ENCODE assay signal across 7 cellular contexts in the genomic region with DNA sequence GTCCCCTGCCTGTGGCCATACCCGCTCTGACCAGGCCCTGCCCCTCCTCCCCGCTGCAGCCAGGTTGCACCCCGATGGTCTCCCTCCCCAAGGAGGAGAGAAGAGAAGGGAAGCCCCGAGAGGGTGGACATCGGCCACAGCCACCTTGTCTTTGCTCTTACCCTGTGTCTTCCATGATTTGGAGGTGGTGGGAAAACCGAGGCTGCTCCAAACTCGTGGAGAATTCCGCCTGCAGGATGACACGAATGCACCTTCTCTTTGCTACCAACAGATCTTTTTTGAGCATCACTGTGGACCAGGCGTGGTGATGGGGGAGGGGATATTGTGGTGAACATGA.
A peak's percentile ranks its signal among the peaks of the same experiment; 100 is the strongest.
DNase-seq lines count a peak whose midpoint lies in the region; ATAC-seq, FAIRE-seq and TF ChIP-seq lines count a peak whose summit lies in the region.
"Not testable (repeated sequence)": the region's sequence is repeated elsewhere in the genome, so short reads cannot be mapped to it uniquely, and the experiment has no call there.

No MANE protein-coding gene starts in this region.

- H3K4me3 Mint-ChIP-seq in CD4-positive, alpha-beta memory T cell = peak overlapping the region in 6 of 8 donors; percentile 66 to 74 (median 72)
- peak overlapping the region; percentile 57 for H3K4me3 Mint-ChIP-seq in T-helper 1 cell treated with Interleukin-12 subunit alpha and Interleukin-12 subunit beta and Interleukin-4 antibody, amounts not matched to agents 30 μg/mL and 1 μg/mL, for 36 hours
- H3K4me3 Mint-ChIP-seq in activated T-cell treated with anti-CD3 and anti-CD28 coated beads, Interleukin-2, amount 50 U/mL, for 4 hours = peak overlapping the region; percentile 58
- H3K4me3 Mint-ChIP-seq in MCF 10A (ENCODE audit: unreplicated experiment) = peak overlapping the region; percentile 29
- peak overlapping the region; percentile 80 for H3K4me3 Mint-ChIP-seq in neural progenitor cell

- H2AFZ ChIP-seq in neural progenitor cell (replicated peaks) = not testable (repeated sequence)

- peaks cover 3 to 12% (median 7%) of the 10 kb centered on the region in 4 donors for H3K4me1 Mint-ChIP-seq in CD4-positive, alpha-beta memory T cell
- H3K4me1 Mint-ChIP-seq in T-helper 1 cell treated with Interleukin-12 subunit alpha and Interleukin-12 subunit beta and Interleukin-4 antibody, amounts not matched to agents 30 μg/mL and 1 μg/mL, for 36 hours (ENCODE audit: low read depth); activated T-cell treated with anti-CD3 and anti-CD28 coated beads, Interleukin-2, amount 50 U/mL, for 4 hours (ENCODE audit: low read depth); MCF 10A (ENCODE audit: insufficient read depth, unreplicated experiment): not testable (repeated sequence)
- H3K4me1 Mint-ChIP-seq in neural progenitor cell = peaks cover 11% of the 10 kb centered on the region

- H3K36me3 Mint-ChIP-seq in CD4-positive, alpha-beta memory T cell; T-helper 1 cell treated with Interleukin-12 subunit alpha and Interleukin-12 subunit beta and Interleukin-4 antibody, amounts not matched to agents 30 μg/mL and 1 μg/mL, for 36 hours (ENCODE audit: low read depth); activated T-cell treated with anti-CD3 and anti-CD28 coated beads, Interleukin-2, amount 50 U/mL, for 4 hours (ENCODE audit: insufficient read depth); MCF 10A (ENCODE audit: insufficient read depth, unreplicated experiment); neural progenitor cell: not testable (repeated sequence)

- TF ChIP-seq CTCF in MCF 10A (IDR thresholded peaks at IDR 0.05; ENCODE audit: unreplicated experiment); kidney (IDR thresholded peaks at IDR 0.05; ENCODE audit: borderline replicate concordance, extremely low read depth, insufficient read depth); neural progenitor cell (IDR thresholded peaks at IDR 0.05): not testable (repeated sequence)

- H3K27me3 ChIP-seq in CD4-positive, alpha-beta memory T cell (ENCODE audit: insufficient read depth, low read length) = not testable (repeated sequence)
- H3K27me3 ChIP-seq in neural progenitor cell = peaks cover 49% of the 10 kb centered on the region

- CTCF ChIA-PET in CD4-positive, alpha-beta memory T cell (lab: Charles Lee; ENCODE audit: partially characterized antibody) = not testable (repeated sequence)
- CTCF ChIA-PET in MCF 10A (lab: Yijun Ruan, JAX) = interaction anchor here (0.7 to 2.3 kb wide), 4 partner anchors 28 to 119 kb away, joined by 3 to 7 read pairs (median 4); no protein-coding TSS in a partner anchor

- H3F3A ChIP-seq in neural progenitor cell (ENCODE audit: low read depth) = not testable (repeated sequence)

- H3K4me2 ChIP-seq in neural progenitor cell = not testable (repeated sequence)

- H3K9me3 Mint-ChIP-seq in CD4-positive, alpha-beta memory T cell; T-helper 1 cell treated with Interleukin-12 subunit alpha and Interleukin-12 subunit beta and Interleukin-4 antibody, amounts not matched to agents 30 μg/mL and 1 μg/mL, for 36 hours; activated T-cell treated with anti-CD3 and anti-CD28 coated beads, Interleukin-2, amount 50 U/mL, for 4 hours; MCF 10A (ENCODE audit: unreplicated experiment); neural progenitor cell: not testable (repeated sequence)

- POLR2A ChIA-PET in CD4-positive, alpha-beta memory T cell (lab: Charles Lee; ENCODE audit: partially characterized antibody) = not testable (repeated sequence)
- POLR2A ChIA-PET in MCF 10A (lab: Yijun Ruan, JAX) = interaction anchor here (0.7 kb wide), 1 partner anchor 225 kb away, joined by 3 read pairs; no protein-coding TSS in a partner anchor

- not testable (repeated sequence) for FAIRE-seq in HTR-8/SVneo (lab: Jason Lieb, UNC); kidney (lab: Jason Lieb, UNC)

- H3K9me3 ChIP-seq in CD4-positive, alpha-beta memory T cell (ENCODE audit: control insufficient read depth in 1 of 2, low read length in 2 of 2); kidney (ENCODE audit: control insufficient read depth in 1 of 2, low read length in 2 of 2); neural progenitor cell (ENCODE audit: low read depth): not testable (repeated sequence)

- H3K4me1 ChIP-seq in CD4-positive, alpha-beta memory T cell (ENCODE audit: insufficient read depth, low read length); kidney (ENCODE audit: control insufficient read depth in 1 of 2, insufficient read depth in 1 of 2, low read depth in 1 of 2, low read length in 2 of 2); neural progenitor cell: not testable (repeated sequence)

- H4K20me1 ChIP-seq in neural progenitor cell (ENCODE audit: low read depth) = not testable (repeated sequence)

- not testable (repeated sequence) for H3K79me2 ChIP-seq in neural progenitor cell (ENCODE audit: low read depth)

- BruUV-seq in MCF 10A (replicated peaks; lab: Mats Ljungman, UMichigan) = not testable (repeated sequence)

- not testable (repeated sequence) for H3K4me3 ChIP-seq in CD4-positive, alpha-beta memory T cell (ENCODE audit: low read length in 2 of 2); kidney (ENCODE audit: low read length in 2 of 2); neural progenitor cell

- intact Hi-C loops in CD4-positive, alpha-beta memory T cell (cut with micrococcal nuclease) = loop anchor here (1.0 kb wide), 1 partner anchor 127 kb away; no protein-coding TSS in a partner anchor
- intact Hi-C loops in MCF 10A (cut with micrococcal nuclease); kidney (cut with DNase I): not testable (repeated sequence)

- peaks cover 9 to 12% of the 10 kb centered on the region in 2 donors for H3K27me3 Mint-ChIP-seq in CD4-positive, alpha-beta memory T cell
- H3K27me3 Mint-ChIP-seq in T-helper 1 cell treated with Interleukin-12 subunit alpha and Interleukin-12 subunit beta and Interleukin-4 antibody, amounts not matched to agents 30 μg/mL and 1 μg/mL, for 36 hours (ENCODE audit: low read depth) = peaks cover 46% of the 10 kb centered on the region
- peaks cover 31% of the 10 kb centered on the region for H3K27me3 Mint-ChIP-seq in activated T-cell treated with anti-CD3 and anti-CD28 coated beads, Interleukin-2, amount 50 U/mL, for 4 hours (ENCODE audit: low read depth)
- H3K27me3 Mint-ChIP-seq in MCF 10A (ENCODE audit: insufficient read depth, unreplicated experiment) (peaks cover 50% of the 10 kb centered on the region), neural progenitor cell (ENCODE audit: insufficient read depth, low read depth) (peaks cover 41% of the 10 kb centered on the region)

- ATAC-seq in activated T-cell treated with anti-CD3 and anti-CD28 coated beads, Interleukin-2, amount 50 U/mL, for 4 hours = not testable (repeated sequence)

- not testable (repeated sequence) for DNase-seq in CD4-positive, alpha-beta memory T cell; activated T-cell treated with anti-CD3 and anti-CD28 coated beads, Interleukin-2, amount 50 U/mL, for 4 hours; MCF 10A (ENCODE audit: unreplicated experiment); neural progenitor cell (ENCODE audit: low spot score)
- DNase-seq in HTR-8/SVneo (ENCODE audit: insufficient read length, low spot score) (peak; percentile 17), kidney (peak; percentile 79)

- H3K36me3 ChIP-seq in CD4-positive, alpha-beta memory T cell (ENCODE audit: insufficient read depth, low read length); kidney (ENCODE audit: control insufficient read depth in 1 of 2, insufficient read depth in 2 of 2, low read length in 2 of 2); neural progenitor cell: not testable (repeated sequence)

- not testable (repeated sequence) for H3K27ac ChIP-seq in CD4-positive, alpha-beta memory T cell (ENCODE audit: low read depth, low read length); kidney (ENCODE audit: low read depth in 2 of 2, low read length in 2 of 2); neural progenitor cell

- peak overlapping the region in 1 of 7 donors; percentile 80 for H3K27ac Mint-ChIP-seq in CD4-positive, alpha-beta memory T cell
- H3K27ac Mint-ChIP-seq in T-helper 1 cell treated with Interleukin-12 subunit alpha and Interleukin-12 subunit beta and Interleukin-4 antibody, amounts not matched to agents 30 μg/mL and 1 μg/mL, for 36 hours; MCF 10A (ENCODE audit: low read depth, unreplicated experiment); neural progenitor cell: not testable (repeated sequence)

- H3K9ac ChIP-seq in kidney (ENCODE audit: low read length in 2 of 2); neural progenitor cell: not testable (repeated sequence)

Comparison
In these comparisons a context has a peak if more than half of its experiments do, and no peak if none do; other contexts are left out.
1. H3K4me3 Mint-ChIP-seq: peak in every context shown above with its lines; median percentile 80 in neural progenitor cell; 72 in CD4-positive, alpha-beta memory T cell; 58 in activated T-cell treated with anti-CD3 and anti-CD28 coated beads, Interleukin-2, amount 50 U/mL, for 4 hours; 57 in T-helper 1 cell treated with Interleukin-12 subunit alpha and Interleukin-12 subunit beta and Interleukin-4 antibody, amounts not matched to agents 30 μg/mL and 1 μg/mL, for 36 hours; 29 in MCF 10A.